Comparison of ENCODE assay signal across 11 cellular contexts in genomic region chr1:21319447-21320407, GRCh38. TPM values are rescaled to one million over a fixed set of nuclear protein-coding genes. Genes with fewer than 3 reads are reported as not detected.
A peak's percentile ranks its signal among the peaks of the same experiment; 100 is the strongest.
DNase-seq lines count a peak whose midpoint lies in the region; ATAC-seq and TF ChIP-seq lines count a peak whose summit lies in the region.
"Had no signal": no experiment of that assay in that cellular context is flagged by ENCODE, and none has a peak within 500 bp of the region (broad histone marks: within the 10 kb centered on the region; RNA-seq: fewer than 3 reads in every experiment).

No MANE protein-coding gene starts in this region.

- H3K4me1 Mint-ChIP-seq in HFFc6 (ENCODE audit: low read depth), result peaks cover 83% of the 10 kb centered on the region
- peaks cover 67% of the 10 kb centered on the region for H3K4me1 Mint-ChIP-seq in activated naive CD8-positive, alpha-beta T cell treated with anti-CD3 and anti-CD28 coated beads, Interleukin-2, amount 50 U/mL, for 24 hours
- H3K4me1 Mint-ChIP-seq in stimulated activated effector memory CD8-positive, alpha-beta T cell treated with anti-CD3 and anti-CD28 coated beads, Interleukin-12 subunit alpha, Interleukin-12 subunit beta, amount 100 ng/mL, for 72 hours, result peaks cover 53% of the 10 kb centered on the region

- no peak overlapping the region for H3K4me3 ChIP-seq in MM.1S (ENCODE audit: low read length)
- H3K4me3 ChIP-seq: GM12878 had no signal

- H3K4me2 ChIP-seq in MM.1S (ENCODE audit: low read depth, low read length), result no peak overlapping the region

- ATAC-seq in activated naive CD8-positive, alpha-beta T cell treated with anti-CD3 and anti-CD28 coated beads, Interleukin-2, amount 50 U/mL, for 24 hours, result no peak
- ATAC-seq in stimulated activated effector memory CD8-positive, alpha-beta T cell treated with anti-CD3 and anti-CD28 coated beads, Interleukin-12 subunit alpha, Interleukin-12 subunit beta, amount 100 ng/mL, for 72 hours, result no peak
- no peak for ATAC-seq in GM21447 (IDR thresholded peaks at IDR 0.05; ENCODE audit: unreplicated experiment)
- ATAC-seq: GM12878 had no signal

- DNase-seq in HFFc6 (no peak), islet precursor cell (peak; percentile 55), GDM1 (lab: John Stamatoyannopoulos, UW) (no peak), globus pallidus (ENCODE audit: low spot score) (no peak), MM.1S (no peak)
- DNase-seq in activated naive CD8-positive, alpha-beta T cell treated with anti-CD3 and anti-CD28 coated beads, Interleukin-2, amount 50 U/mL, for 24 hours, result no peak
- DNase-seq in stimulated activated effector memory CD8-positive, alpha-beta T cell treated with anti-CD3 and anti-CD28 coated beads, Interleukin-12 subunit alpha, Interleukin-12 subunit beta, amount 100 ng/mL, for 72 hours (ENCODE audit: low spot score in 2 of 2), result no peak
- DNase-seq: NCI-H1694 had no signal

- H3K27me3 Mint-ChIP-seq in HFFc6 (ENCODE audit: insufficient read depth), result no peaks in the 10 kb centered on the region; the same call in 1 of the 2 replicates
- no peaks in the 10 kb centered on the region for H3K27me3 Mint-ChIP-seq in activated naive CD8-positive, alpha-beta T cell treated with anti-CD3 and anti-CD28 coated beads, Interleukin-2, amount 50 U/mL, for 24 hours
- H3K27me3 Mint-ChIP-seq: stimulated activated naive CD8-positive, alpha-beta T cell treated with anti-CD3 and anti-CD28 coated beads, Interleukin-15, Interleukin-2, amounts not matched to agents 100 ng/mL and 50 ng/mL, for 24 hours had no signal

- H3F3A ChIP-seq in MM.1S (ENCODE audit: insufficient read depth, low read length), result no peaks in the 10 kb centered on the region

- no peak overlapping the region for H3K9ac ChIP-seq in MM.1S (ENCODE audit: low read length)

- no peaks in the 10 kb centered on the region for H3K27me3 ChIP-seq in MM.1S (replicated peaks; ENCODE audit: insufficient read depth, low read length)

- no peak overlapping the region for H2AFZ ChIP-seq in MM.1S (ENCODE audit: low read length)

- peaks cover 62% of the 10 kb centered on the region for H3K79me2 ChIP-seq in MM.1S (ENCODE audit: low read length)

- no peaks in the 10 kb centered on the region for H3K9me3 ChIP-seq in MM.1S (replicated peaks; ENCODE audit: insufficient read depth, low read length)

- H3K9me2 ChIP-seq in MM.1S (replicated peaks; ENCODE audit: insufficient read depth, low read length), result no peaks in the 10 kb centered on the region

- no peaks in the 10 kb centered on the region for H3K36me3 ChIP-seq in MM.1S (replicated peaks; ENCODE audit: insufficient read depth, low read length)

- H4K20me1 ChIP-seq in MM.1S (ENCODE audit: insufficient read depth, low read length), result no peaks in the 10 kb centered on the region

- no peaks in the 10 kb centered on the region for H3K4me1 ChIP-seq in MM.1S (ENCODE audit: low read length)

- H3K27ac ChIP-seq in MM.1S (ENCODE audit: low read length), result no peak overlapping the region

- peak; percentile 46 for TF ChIP-seq CTCF in HFFc6 (IDR thresholded peaks at IDR 0.05)
- TF ChIP-seq CTCF in MM.1S (IDR thresholded peaks at IDR 0.05; ENCODE audit: low read length), result no peak

- H3K4me3 Mint-ChIP-seq in HFFc6, result no peak overlapping the region
- no peak overlapping the region for H3K4me3 Mint-ChIP-seq in activated naive CD8-positive, alpha-beta T cell treated with anti-CD3 and anti-CD28 coated beads, Interleukin-2, amount 50 U/mL, for 24 hours
- H3K4me3 Mint-ChIP-seq in stimulated activated effector memory CD8-positive, alpha-beta T cell treated with anti-CD3 and anti-CD28 coated beads, Interleukin-12 subunit alpha, Interleukin-12 subunit beta, amount 100 ng/mL, for 72 hours, result no peak overlapping the region
- H3K4me3 Mint-ChIP-seq: stimulated activated naive CD8-positive, alpha-beta T cell treated with anti-CD3 and anti-CD28 coated beads, Interleukin-15, Interleukin-2, amounts not matched to agents 100 ng/mL and 50 ng/mL, for 24 hours had no signal

- peak overlapping the region; percentile 63 for H3K27ac Mint-ChIP-seq in HFFc6
- peak overlapping the region; percentile 44 for H3K27ac Mint-ChIP-seq in activated naive CD8-positive, alpha-beta T cell treated with anti-CD3 and anti-CD28 coated beads, Interleukin-2, amount 50 U/mL, for 24 hours
- H3K27ac Mint-ChIP-seq in stimulated activated effector memory CD8-positive, alpha-beta T cell treated with anti-CD3 and anti-CD28 coated beads, Interleukin-12 subunit alpha, Interleukin-12 subunit beta, amount 100 ng/mL, for 72 hours, result peak overlapping the region; percentile 21
- H3K27ac Mint-ChIP-seq: stimulated activated naive CD8-positive, alpha-beta T cell treated with anti-CD3 and anti-CD28 coated beads, Interleukin-15, Interleukin-2, amounts not matched to agents 100 ng/mL and 50 ng/mL, for 24 hours had no signal

- H3K9me3 Mint-ChIP-seq in HFFc6, result no peaks in the 10 kb centered on the region
- H3K9me3 Mint-ChIP-seq in activated naive CD8-positive, alpha-beta T cell treated with anti-CD3 and anti-CD28 coated beads, Interleukin-2, amount 50 U/mL, for 24 hours, result no peaks in the 10 kb centered on the region
- no peaks in the 10 kb centered on the region for H3K9me3 Mint-ChIP-seq in stimulated activated effector memory CD8-positive, alpha-beta T cell treated with anti-CD3 and anti-CD28 coated beads, Interleukin-12 subunit alpha, Interleukin-12 subunit beta, amount 100 ng/mL, for 72 hours
- H3K9me3 Mint-ChIP-seq: stimulated activated naive CD8-positive, alpha-beta T cell treated with anti-CD3 and anti-CD28 coated beads, Interleukin-15, Interleukin-2, amounts not matched to agents 100 ng/mL and 50 ng/mL, for 24 hours had no signal

- no peaks in the 10 kb centered on the region for H3K36me3 Mint-ChIP-seq in HFFc6 (ENCODE audit: low read depth)
- peaks cover 30% of the 10 kb centered on the region for H3K36me3 Mint-ChIP-seq in activated naive CD8-positive, alpha-beta T cell treated with anti-CD3 and anti-CD28 coated beads, Interleukin-2, amount 50 U/mL, for 24 hours (ENCODE audit: low read depth)
- H3K36me3 Mint-ChIP-seq in stimulated activated effector memory CD8-positive, alpha-beta T cell treated with anti-CD3 and anti-CD28 coated beads, Interleukin-12 subunit alpha, Interleukin-12 subunit beta, amount 100 ng/mL, for 72 hours, result peaks cover 21% of the 10 kb centered on the region

RNA-seq across cellular contexts. Expression of gene ECE1, which starts 29.5 kb away (rescaled TPM):
- 100 to 1,000 TPM; 116 to 134 (median 124) TPM for total RNA-seq in HFFc6 (2021; fragmentation: NEBNext Ultra II Directional; extraction: Animal tissue kit (Norgen Biotek cat#: 25700))
